In the genomic region with DNA sequence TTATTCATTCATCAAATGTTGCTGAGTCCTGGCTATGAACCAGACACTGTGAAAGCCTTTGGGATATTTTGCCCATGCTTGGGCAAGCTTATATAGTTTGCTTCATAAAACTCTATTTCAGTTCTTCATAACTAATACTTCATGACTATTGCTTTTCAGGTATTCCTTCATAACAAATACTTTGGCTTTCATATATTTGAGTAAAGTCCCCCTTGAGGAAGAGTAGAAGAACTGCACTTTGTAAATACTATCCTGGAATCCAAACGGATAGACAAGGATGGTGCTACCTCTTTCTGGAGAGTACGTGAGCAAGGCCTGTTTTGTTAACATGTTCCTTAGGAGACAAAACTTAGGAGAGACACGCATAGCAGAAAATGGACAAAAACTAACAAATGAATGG, we compare ENCODE assay signal across 8 cellular contexts. TPM values are rescaled to one million over a fixed set of nuclear protein-coding genes. Genes with fewer than 3 reads are reported as not detected.
DNase-seq lines count a peak whose midpoint lies in the region; ATAC-seq and TF ChIP-seq lines count a peak whose summit lies in the region.

No MANE protein-coding gene starts in this region.

- no peak overlapping the region for H3K27ac ChIP-seq in vagina

- no peaks in the 10 kb centered on the region for H3K27me3 ChIP-seq in H7 (ENCODE audit: control insufficient read depth, insufficient read depth, low read length)
- H3K27me3 ChIP-seq in vagina: no peaks in the 10 kb centered on the region

- no peaks in the 10 kb centered on the region for H3K4me1 ChIP-seq in vagina

- H3K4me3 ChIP-seq in H7 (ENCODE audit: insufficient read depth, low read depth, low read length): no peak overlapping the region
- H3K4me3 ChIP-seq in vagina: no peak overlapping the region

- no peaks in the 10 kb centered on the region for H3K9me3 ChIP-seq in vagina

- no peaks in the 10 kb centered on the region for H3K36me3 ChIP-seq in H7 (replicated peaks; ENCODE audit: control insufficient read depth, insufficient read depth, low read length)
- H3K36me3 ChIP-seq in vagina: no peaks in the 10 kb centered on the region

- TF ChIP-seq CTCF in omental fat pad (IDR thresholded peaks at IDR 0.05) (no peak), vagina (IDR thresholded peaks at IDR 0.05) (no peak)

- intact Hi-C loops in vagina (cut with DNase I): no loop called here

- TF ChIP-seq POLR2A in vagina (IDR thresholded peaks at IDR 0.05): no peak

- ATAC-seq in left lobe of liver: peak; percentile 58
- ATAC-seq in omental fat pad (ENCODE audit: low FRiP score): no peak
- ATAC-seq in GM19397 (IDR thresholded peaks at IDR 0.05; ENCODE audit: unreplicated experiment): no peak

- peak; percentile 53 for DNase-seq in ELR (ENCODE audit: low read depth)
- DNase-seq in H7: peak; percentile 34
- peak; percentile 67 for DNase-seq in RKO (ENCODE audit: low spot score)
- DNase-seq in left lobe of liver (ENCODE audit: low spot score): no peak
- DNase-seq in cerebellar nuclear complex (lab: John Stamatoyannopoulos, UW): no peak
- no peak for DNase-seq in omental fat pad (ENCODE audit: low spot score)
- DNase-seq in vagina (ENCODE audit: extremely low spot score in 2 of 2): no peak

RNA-seq across cellular contexts. Expression of a gene that starts 1.7 kb away (rescaled TPM):
- 4.2 and 5.4 TPM in 2 replicates for total RNA-seq in H7 (2014; rRNA removed; shearing (Covaris generic))
- total RNA-seq in left lobe of liver (3.3 TPM), omental fat pad (not detected), vagina (not detected)

RNA-seq across cellular contexts. Expression of a gene that starts 30.2 kb away (rescaled TPM):
- 0.03 TPM in 1 of 2 replicates, not detected in the other for total RNA-seq in H7 (2014; rRNA removed; shearing (Covaris generic))
- total RNA-seq in left lobe of liver (99,767 TPM), omental fat pad (1 to 10 TPM in 1 of 4 donors, not detected in 3; 1.2 TPM), vagina (not detected)

RNA-seq across cellular contexts. Expression of a gene that starts 47.2 kb away (rescaled TPM):
- not detected in 2 replicates for total RNA-seq in H7 (2014; rRNA removed; shearing (Covaris generic))
- 208 TPM for total RNA-seq in left lobe of liver
- not detected for total RNA-seq in omental fat pad
- total RNA-seq in vagina: not detected

Comparison
In these comparisons a context has a peak if more than half of its experiments do, and no peak if none do; other contexts are left out.
1. DNase-seq: peak in ELR (single experiment), H7 (single experiment) and RKO (single experiment); none in left lobe of liver (single experiment), cerebellar nuclear complex (0 of 2), omental fat pad (single experiment) and vagina (0 of 2).
2. RNA of a gene that starts 30.2 kb away (total RNA-seq): 99,767 TPM in left lobe of liver (single experiment); 1.2 TPM in omental fat pad, 0.03 TPM in H7 and not detected in vagina (single experiment); every median in the first group is over 1,000 times any median in the second.
3. RNA of a gene that starts 47.2 kb away (total RNA-seq): 208 TPM in left lobe of liver (single experiment); not detected in H7, not detected in omental fat pad and not detected in vagina (single experiment); every median in the first group is over 100 times any median in the second.